Comparison of ENCODE assay signal across 8 cellular contexts in the genomic region with DNA sequence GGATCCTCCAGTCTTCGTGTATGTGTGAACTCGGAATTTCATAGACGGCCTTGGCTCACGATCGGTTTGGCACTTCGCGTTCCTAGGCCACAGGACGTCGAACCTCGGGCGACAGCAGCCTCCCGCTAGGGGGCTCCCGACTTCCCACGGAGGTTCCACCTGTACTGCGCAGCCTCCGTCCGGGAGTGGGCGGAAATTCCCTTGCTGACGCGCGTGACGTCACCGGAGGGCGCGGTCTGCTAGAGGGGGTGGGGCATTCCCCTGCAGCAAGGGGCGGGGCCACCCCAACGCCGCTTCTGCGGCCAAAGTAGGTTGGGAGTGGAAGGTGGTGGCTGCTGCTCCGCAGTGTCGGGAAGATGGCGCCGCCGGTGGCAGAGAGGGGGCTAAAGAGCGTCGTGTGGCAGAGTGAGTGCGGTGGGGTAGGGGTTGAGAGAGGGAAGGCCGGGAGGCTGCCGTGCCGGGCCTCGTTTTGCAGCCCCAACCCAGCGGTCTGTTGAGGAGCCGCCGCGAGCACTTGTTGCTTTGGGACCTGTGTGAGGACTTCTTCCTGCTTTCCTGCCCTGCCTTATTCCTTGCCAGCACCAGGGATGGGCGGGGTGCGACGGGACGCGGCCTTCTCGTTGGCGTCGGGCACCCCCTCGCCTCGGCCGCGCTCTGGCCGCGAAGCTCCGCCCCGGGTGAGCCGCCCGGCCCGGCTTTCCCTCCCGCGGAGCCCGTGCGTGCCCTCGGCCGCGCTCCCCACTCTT. TPM values are rescaled to one million over a fixed set of nuclear protein-coding genes. Genes with fewer than 3 reads are reported as not detected.
DNase-seq lines count a peak whose midpoint lies in the region; ATAC-seq and TF ChIP-seq lines count a peak whose summit lies in the region.

A gene with protein sequence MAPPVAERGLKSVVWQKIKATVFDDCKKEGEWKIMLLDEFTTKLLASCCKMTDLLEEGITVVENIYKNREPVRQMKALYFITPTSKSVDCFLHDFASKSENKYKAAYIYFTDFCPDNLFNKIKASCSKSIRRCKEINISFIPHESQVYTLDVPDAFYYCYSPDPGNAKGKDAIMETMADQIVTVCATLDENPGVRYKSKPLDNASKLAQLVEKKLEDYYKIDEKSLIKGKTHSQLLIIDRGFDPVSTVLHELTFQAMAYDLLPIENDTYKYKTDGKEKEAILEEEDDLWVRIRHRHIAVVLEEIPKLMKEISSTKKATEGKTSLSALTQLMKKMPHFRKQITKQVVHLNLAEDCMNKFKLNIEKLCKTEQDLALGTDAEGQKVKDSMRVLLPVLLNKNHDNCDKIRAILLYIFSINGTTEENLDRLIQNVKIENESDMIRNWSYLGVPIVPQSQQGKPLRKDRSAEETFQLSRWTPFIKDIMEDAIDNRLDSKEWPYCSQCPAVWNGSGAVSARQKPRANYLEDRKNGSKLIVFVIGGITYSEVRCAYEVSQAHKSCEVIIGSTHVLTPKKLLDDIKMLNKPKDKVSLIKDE (plus strand): TSS at position 293 of the 746 bp plus-strand sequence. CDS start 64 bp downstream, at position 357.

- peak within 1 kb of the TSS; percentile 77 to 89 (median 88) for H3K4me3 ChIP-seq in liver (ENCODE audit: low read depth in 1 of 3, low read length in 3 of 3)

- ATAC-seq in GM19351 (IDR thresholded peaks at IDR 0.05; ENCODE audit: unreplicated experiment), result peak; percentile 84
- peak; percentile 83 for ATAC-seq in HG03558 (IDR thresholded peaks at IDR 0.05; ENCODE audit: extremely low read depth, unreplicated experiment)

- no peaks in the 10 kb centered on the region for H3K27me3 Mint-ChIP-seq in CD14-positive monocyte (ENCODE audit: low read depth in 3 of 3)

- peaks cover 0 to 1% (median 0%) of the 10 kb centered on the region in 7 donors for H3K9me3 Mint-ChIP-seq in CD14-positive monocyte

- TF ChIP-seq RAD21 in liver (IDR thresholded peaks at IDR 0.05), result peak; percentile 63 to 77

- H3K27me3 ChIP-seq in liver (ENCODE audit: control insufficient read depth in 4 of 4, insufficient read depth in 4 of 4, low read length in 3 of 4), result no peaks in the 10 kb centered on the region

- peaks cover 0 to 5% (median 2%) of the 10 kb centered on the region in 4 donors for H3K4me1 ChIP-seq in liver (ENCODE audit: control insufficient read depth in 4 of 4, insufficient read depth in 4 of 4, low read length in 3 of 4)

- intact Hi-C loops in CD14-positive monocyte (cut with micrococcal nuclease), result loop anchor here (2.0 to 10.0 kb wide), 5 partner anchors 52 to 351 kb away; a partner anchor contains a TSS

- H3K27ac Mint-ChIP-seq in CD14-positive monocyte, result peak within 1 kb of the TSS; percentile 99 to 100 (median 99)

- under 1% methylated on average over 71 of the region's 71 CpGs for WGBS in liver

- peaks cover 33% of the 10 kb centered on the region for H3K4me1 Mint-ChIP-seq in CD14-positive monocyte

- H3K36me3 Mint-ChIP-seq in CD14-positive monocyte, result peaks cover 7 to 17% of the 10 kb centered on the region in 2 donors

- DNase-seq in CD14-positive monocyte (ENCODE audit: low spot score) (peak; percentile 99), NCI-H748 treated with DMSO at 0.1 percent for 48 hours (lab: John Stamatoyannopoulos, UW) (peak; percentile 93), dermis blood vessel endothelial cell (peak; percentile 99)
- peak; percentile 100 for DNase-seq in activated CD4-positive, alpha-beta T cell treated with anti-CD3 and anti-CD28 coated beads, Interleukin-2, amount 50 U/mL, for 4 hours
- DNase-seq in stimulated activated CD4-positive, alpha-beta T cell treated with anti-CD3 and anti-CD28 coated beads, Interleukin-4, amount 100 ng/mL, for 4 hours, result peak; percentile 99 to 100

- H3K4me3 Mint-ChIP-seq in CD14-positive monocyte, result peak within 1 kb of the TSS; percentile 91 to 99

- H3K9ac ChIP-seq in liver (ENCODE audit: low read depth in 1 of 2, low read length in 2 of 2), result peak within 1 kb of the TSS; percentile 75 to 86

- H3K27ac ChIP-seq in liver (ENCODE audit: low read depth in 1 of 2, low read length in 2 of 2), result peak within 1 kb of the TSS; percentile 93 to 98

- peaks cover 0 to 2% (median 0%) of the 10 kb centered on the region in 4 donors for H3K36me3 ChIP-seq in liver (ENCODE audit: control insufficient read depth in 4 of 4, insufficient read depth in 3 of 4, low read depth in 1 of 4, low read length in 3 of 4)

- H3K9me3 ChIP-seq in liver (ENCODE audit: control insufficient read depth in 4 of 4, low read length in 3 of 4), result no peaks in the 10 kb centered on the region

- TF ChIP-seq CTCF in CD14-positive monocyte (IDR thresholded peaks at IDR 0.05) (peak; percentile 94), liver (IDR thresholded peaks at IDR 0.05; ENCODE audit: low read depth, low read length, missing input control) (peak; percentile 93)

TF ChIP-seq in liver, 16 proteins besides CTCF, POLR2A, EP300 and RAD21:
- no peak for TF ChIP-seq FOXA1 (IDR thresholded peaks at IDR 0.05)
- TF ChIP-seq, protein P1, sequence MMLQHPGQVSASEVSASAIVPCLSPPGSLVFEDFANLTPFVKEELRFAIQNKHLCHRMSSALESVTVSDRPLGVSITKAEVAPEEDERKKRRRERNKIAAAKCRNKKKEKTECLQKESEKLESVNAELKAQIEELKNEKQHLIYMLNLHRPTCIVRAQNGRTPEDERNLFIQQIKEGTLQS (IDR thresholded peaks at IDR 0.05), result no peak
- peak in 1 of 2 donors; percentile 73 for TF ChIP-seq RXRA (IDR thresholded peaks at IDR 0.05)
- TF ChIP-seq NR2F2 (IDR thresholded peaks at IDR 0.05), result no peak
- peak; percentile 96 for TF ChIP-seq YY1 (IDR thresholded peaks at IDR 0.05)
- peak; percentile 91 for TF ChIP-seq EGR1 (IDR thresholded peaks at IDR 0.05; ENCODE audit: low read depth in 2 of 2)
- TF ChIP-seq, protein P2, sequence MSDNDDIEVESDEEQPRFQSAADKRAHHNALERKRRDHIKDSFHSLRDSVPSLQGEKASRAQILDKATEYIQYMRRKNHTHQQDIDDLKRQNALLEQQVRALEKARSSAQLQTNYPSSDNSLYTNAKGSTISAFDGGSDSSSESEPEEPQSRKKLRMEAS (IDR thresholded peaks at IDR 0.05), result no peak
- peak in 1 of 2 donors; percentile 81 for TF ChIP-seq GABPA (IDR thresholded peaks at IDR 0.05 in 1 of 2, conservative IDR thresholded peaks at IDR 0.05 in 1 of 2)
- peak; percentile 15 to 54 for TF ChIP-seq HNF4A (conservative IDR thresholded peaks at IDR 0.05)
- TF ChIP-seq, protein P3, sequence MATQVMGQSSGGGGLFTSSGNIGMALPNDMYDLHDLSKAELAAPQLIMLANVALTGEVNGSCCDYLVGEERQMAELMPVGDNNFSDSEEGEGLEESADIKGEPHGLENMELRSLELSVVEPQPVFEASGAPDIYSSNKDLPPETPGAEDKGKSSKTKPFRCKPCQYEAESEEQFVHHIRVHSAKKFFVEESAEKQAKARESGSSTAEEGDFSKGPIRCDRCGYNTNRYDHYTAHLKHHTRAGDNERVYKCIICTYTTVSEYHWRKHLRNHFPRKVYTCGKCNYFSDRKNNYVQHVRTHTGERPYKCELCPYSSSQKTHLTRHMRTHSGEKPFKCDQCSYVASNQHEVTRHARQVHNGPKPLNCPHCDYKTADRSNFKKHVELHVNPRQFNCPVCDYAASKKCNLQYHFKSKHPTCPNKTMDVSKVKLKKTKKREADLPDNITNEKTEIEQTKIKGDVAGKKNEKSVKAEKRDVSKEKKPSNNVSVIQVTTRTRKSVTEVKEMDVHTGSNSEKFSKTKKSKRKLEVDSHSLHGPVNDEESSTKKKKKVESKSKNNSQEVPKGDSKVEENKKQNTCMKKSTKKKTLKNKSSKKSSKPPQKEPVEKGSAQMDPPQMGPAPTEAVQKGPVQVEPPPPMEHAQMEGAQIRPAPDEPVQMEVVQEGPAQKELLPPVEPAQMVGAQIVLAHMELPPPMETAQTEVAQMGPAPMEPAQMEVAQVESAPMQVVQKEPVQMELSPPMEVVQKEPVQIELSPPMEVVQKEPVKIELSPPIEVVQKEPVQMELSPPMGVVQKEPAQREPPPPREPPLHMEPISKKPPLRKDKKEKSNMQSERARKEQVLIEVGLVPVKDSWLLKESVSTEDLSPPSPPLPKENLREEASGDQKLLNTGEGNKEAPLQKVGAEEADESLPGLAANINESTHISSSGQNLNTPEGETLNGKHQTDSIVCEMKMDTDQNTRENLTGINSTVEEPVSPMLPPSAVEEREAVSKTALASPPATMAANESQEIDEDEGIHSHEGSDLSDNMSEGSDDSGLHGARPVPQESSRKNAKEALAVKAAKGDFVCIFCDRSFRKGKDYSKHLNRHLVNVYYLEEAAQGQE (IDR thresholded peaks at IDR 0.05), result peak; percentile 92
- TF ChIP-seq JUND (IDR thresholded peaks at IDR 0.05), result peak in 1 of 2 donors; percentile 50
- TF ChIP-seq HNF4G (IDR thresholded peaks at IDR 0.05), result no peak
- no peak for TF ChIP-seq FOXA2 (IDR thresholded peaks at IDR 0.05)
- peak; percentile 97 for TF ChIP-seq TAF1 (conservative IDR thresholded peaks at IDR 0.05)
- TF ChIP-seq SP1 (IDR thresholded peaks at IDR 0.05), result peak; percentile 83
- TF ChIP-seq, protein P4, sequence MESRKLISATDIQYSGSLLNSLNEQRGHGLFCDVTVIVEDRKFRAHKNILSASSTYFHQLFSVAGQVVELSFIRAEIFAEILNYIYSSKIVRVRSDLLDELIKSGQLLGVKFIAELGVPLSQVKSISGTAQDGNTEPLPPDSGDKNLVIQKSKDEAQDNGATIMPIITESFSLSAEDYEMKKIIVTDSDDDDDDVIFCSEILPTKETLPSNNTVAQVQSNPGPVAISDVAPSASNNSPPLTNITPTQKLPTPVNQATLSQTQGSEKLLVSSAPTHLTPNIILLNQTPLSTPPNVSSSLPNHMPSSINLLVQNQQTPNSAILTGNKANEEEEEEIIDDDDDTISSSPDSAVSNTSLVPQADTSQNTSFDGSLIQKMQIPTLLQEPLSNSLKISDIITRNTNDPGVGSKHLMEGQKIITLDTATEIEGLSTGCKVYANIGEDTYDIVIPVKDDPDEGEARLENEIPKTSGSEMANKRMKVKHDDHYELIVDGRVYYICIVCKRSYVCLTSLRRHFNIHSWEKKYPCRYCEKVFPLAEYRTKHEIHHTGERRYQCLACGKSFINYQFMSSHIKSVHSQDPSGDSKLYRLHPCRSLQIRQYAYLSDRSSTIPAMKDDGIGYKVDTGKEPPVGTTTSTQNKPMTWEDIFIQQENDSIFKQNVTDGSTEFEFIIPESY (IDR thresholded peaks at IDR 0.05), result no peak

RNA-seq across cellular contexts. Expression of the gene that starts here (rescaled TPM):
- polyA plus RNA-seq in CD14-positive monocyte (10 to 100 TPM; 48.3 to 56.2 TPM), liver (10 to 100 TPM; 10.9 to 17.6 TPM)
- total RNA-seq in dermis blood vessel endothelial cell (63.6 and 66.0 TPM in 2 replicates), liver (10 to 100 TPM; 28.9 to 33.0 TPM)

Comparison
In these comparisons a context has a peak if more than half of its experiments do, and no peak if none do; other contexts are left out.
1. Peak in every context shown above with its lines: DNase-seq, ATAC-seq, H3K4me3 ChIP-seq and H3K27ac ChIP-seq.